In the genomic region with DNA sequence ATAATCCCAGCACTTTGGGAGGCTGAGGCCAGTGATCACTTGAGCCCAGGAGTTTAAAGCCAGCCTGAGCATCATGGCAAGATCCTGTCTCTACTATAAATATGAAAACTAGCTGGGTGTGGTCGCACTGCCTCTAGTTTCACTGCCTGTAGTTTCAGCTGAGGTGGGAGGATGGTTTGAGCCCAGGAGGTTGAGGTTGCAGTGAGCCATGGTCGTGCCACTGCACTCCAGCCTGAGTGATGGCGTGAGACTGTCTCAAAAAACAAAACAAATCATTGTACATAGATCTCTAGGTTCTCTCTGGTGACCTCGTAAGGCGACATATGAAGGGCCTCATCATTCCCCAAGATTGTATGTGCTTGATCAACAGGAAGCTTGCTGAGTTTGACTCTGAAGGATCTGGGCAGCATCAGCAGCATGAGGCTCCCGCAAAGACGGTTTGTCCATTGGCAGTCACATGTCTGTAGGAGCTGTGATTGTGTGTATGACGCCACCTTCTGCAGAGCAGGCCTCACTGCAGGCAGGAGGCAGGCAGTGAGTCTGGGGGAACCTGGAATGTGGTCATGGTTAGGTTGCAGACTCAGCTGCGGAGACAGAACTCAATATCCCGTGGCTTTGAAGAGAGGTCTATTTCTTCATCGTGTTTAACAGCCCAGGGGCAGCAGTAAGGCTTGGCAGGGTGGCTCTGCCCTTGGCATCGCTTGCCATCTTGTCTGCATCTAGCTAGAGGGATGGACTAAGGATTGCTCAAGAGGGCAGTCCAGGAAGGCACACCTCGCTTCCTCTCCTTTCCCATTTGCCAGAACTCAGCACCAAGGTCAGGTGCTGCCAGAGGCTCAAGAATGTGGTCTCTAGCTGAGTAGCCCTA, we compare ENCODE assay signal across 9 cellular contexts. TPM values are rescaled to one million over a fixed set of nuclear protein-coding genes. Genes with fewer than 3 reads are reported as not detected.
DNase-seq lines count a peak whose midpoint lies in the region; ATAC-seq, FAIRE-seq and TF ChIP-seq lines count a peak whose summit lies in the region.
"Had no signal": no experiment of that assay in that cellular context is flagged by ENCODE, and none has a peak within 500 bp of the region (broad histone marks: within the 10 kb centered on the region; RNA-seq: fewer than 3 reads in every experiment).

No MANE protein-coding gene starts in this region.

- peaks cover 5% of the 10 kb centered on the region for H3K27me3 Mint-ChIP-seq in GM23338 (ENCODE audit: insufficient read depth, low read depth, poor library complexity)
- no peaks in the 10 kb centered on the region for H3K27me3 Mint-ChIP-seq in endodermal cell (ENCODE audit: insufficient read depth)
- no peaks in the 10 kb centered on the region for H3K27me3 Mint-ChIP-seq in nephron (ENCODE audit: low read depth)
- peaks cover 0 to 1% of the 10 kb centered on the region in 2 donors for H3K27me3 Mint-ChIP-seq in CD8-positive, alpha-beta memory T cell

- peak; percentile 98 for ATAC-seq in GM23338
- ATAC-seq in GM21723 (IDR thresholded peaks at IDR 0.05; ENCODE audit: unreplicated experiment) = no peak

- peaks cover 6% of the 10 kb centered on the region for H4K20me1 ChIP-seq in GM23338 (replicated peaks; ENCODE audit: insufficient read depth)

- H3K4me1 Mint-ChIP-seq in GM23338 = peaks cover 3% of the 10 kb centered on the region
- peaks cover 1% of the 10 kb centered on the region for H3K4me1 Mint-ChIP-seq in endodermal cell
- no peaks in the 10 kb centered on the region for H3K4me1 Mint-ChIP-seq in nephron
- no peaks in the 10 kb centered on the region for H3K4me1 Mint-ChIP-seq in CD8-positive, alpha-beta memory T cell

- H3K9me3 ChIP-seq in endodermal cell (ENCODE audit: control insufficient read depth, low read length) = no peaks in the 10 kb centered on the region
- no peaks in the 10 kb centered on the region for H3K9me3 ChIP-seq in CD8-positive, alpha-beta memory T cell (ENCODE audit: low read length)

- H3K4me3 Mint-ChIP-seq in GM23338 (no peak overlapping the region), endodermal cell (no peak overlapping the region), nephron (no peak overlapping the region)
- no peak overlapping the region for H3K4me3 Mint-ChIP-seq in CD8-positive, alpha-beta memory T cell

- H3K79me2 ChIP-seq in GM23338 (replicated peaks; ENCODE audit: insufficient read depth) = no peaks in the 10 kb centered on the region

- H3K27ac Mint-ChIP-seq in GM23338 (no peak overlapping the region), endodermal cell (peak overlapping the region; percentile 31), nephron (peak overlapping the region; percentile 22 to 58 (median 43))
- peak overlapping the region in 2 of 8 donors; percentile 40 to 71 for H3K27ac Mint-ChIP-seq in CD8-positive, alpha-beta memory T cell

- H2AFZ ChIP-seq in GM23338 = no peak overlapping the region

- TF ChIP-seq CTCF in GM23338 (conservative IDR thresholded peaks at IDR 0.05; ENCODE audit: low read depth in 2 of 2) (peak; percentile 76 to 94), endodermal cell (conservative IDR thresholded peaks at IDR 0.05) (peak; percentile 81), nephron (IDR thresholded peaks at IDR 0.05; ENCODE audit: unreplicated experiment in 3 of 3) (peak; percentile 36 to 50 (median 40))

- H3K36me3 ChIP-seq in GM23338 (ENCODE audit: insufficient read depth) = peaks cover 34% of the 10 kb centered on the region
- peaks cover 52% of the 10 kb centered on the region for H3K36me3 ChIP-seq in endodermal cell (ENCODE audit: control insufficient read depth, insufficient read depth, low read length)
- H3K36me3 ChIP-seq in CD8-positive, alpha-beta memory T cell (ENCODE audit: insufficient read depth, low read length) = peaks cover 29% of the 10 kb centered on the region

- CTCF ChIA-PET in CD8-positive, alpha-beta memory T cell (lab: Charles Lee) = no interaction called here

- H3K9ac ChIP-seq in endodermal cell (ENCODE audit: extremely low read depth, low read length, poor library complexity, severe bottlenecking) = no peak overlapping the region

- H3K36me3 Mint-ChIP-seq in GM23338 (ENCODE audit: low read depth) = peaks cover 48% of the 10 kb centered on the region
- peaks cover 36% of the 10 kb centered on the region for H3K36me3 Mint-ChIP-seq in endodermal cell (ENCODE audit: low read depth)
- H3K36me3 Mint-ChIP-seq in nephron (ENCODE audit: low read depth) = peaks cover 40% of the 10 kb centered on the region
- H3K36me3 Mint-ChIP-seq in CD8-positive, alpha-beta memory T cell = peaks cover 6 to 59% (median 27%) of the 10 kb centered on the region in 3 donors

- FAIRE-seq in RCC 7860 (lab: Jason Lieb, UNC) = no peak

- H3K4me2 ChIP-seq in GM23338 = no peak overlapping the region

- POLR2A ChIA-PET in CD8-positive, alpha-beta memory T cell (lab: Charles Lee) = no interaction called here

- 83 to 86% methylated on average over 11 to 13 of the region's 13 CpGs for WGBS in endodermal cell (ENCODE audit: insufficient coverage in 1 of 2, insufficient read length in 1 of 2), 2 experiments

- 0 out of 2 replicates have a peak overlapping the region, but pooled peaks have one; percentile 58 for H3K27ac ChIP-seq in GM23338 (ENCODE audit: low read depth)
- no peak overlapping the region for H3K27ac ChIP-seq in endodermal cell (ENCODE audit: low read depth, low read length)
- no peak overlapping the region for H3K27ac ChIP-seq in CD8-positive, alpha-beta memory T cell (ENCODE audit: low read depth, low read length)
- H3K27ac ChIP-seq: skin epidermis had no signal

- DNase-seq in COLO668 (lab: John Stamatoyannopoulos, UW; ENCODE audit: unreplicated experiment) = peak; percentile 58
- DNase-seq in GM23338 (ENCODE audit: low spot score) = peak; percentile 86
- peak; percentile 20 for DNase-seq in RCC 7860 (ENCODE audit: low spot score)
- DNase-seq in endodermal cell = peak; percentile 90
- no peak for DNase-seq in CD8-positive, alpha-beta memory T cell
- DNase-seq in activated effector memory CD4-positive, alpha-beta T cell treated with Interleukin-2 at 50 U/mL for 16 hours = no peak

- H3K27me3 ChIP-seq in GM23338 (ENCODE audit: insufficient read depth) (no peaks in the 10 kb centered on the region), endodermal cell (ENCODE audit: control insufficient read depth, insufficient read depth, low read length, poor library complexity, severe bottlenecking) (no peaks in the 10 kb centered on the region)
- no peaks in the 10 kb centered on the region for H3K27me3 ChIP-seq in CD8-positive, alpha-beta memory T cell (ENCODE audit: insufficient read depth, low read length, poor library complexity, severe bottlenecking)

- H3K4me1 ChIP-seq in GM23338 (ENCODE audit: insufficient read depth) = no peaks in the 10 kb centered on the region
- no peaks in the 10 kb centered on the region for H3K4me1 ChIP-seq in endodermal cell (ENCODE audit: control insufficient read depth, insufficient read depth, low read length)
- H3K4me1 ChIP-seq in CD8-positive, alpha-beta memory T cell (ENCODE audit: insufficient read depth, low read length) = no peaks in the 10 kb centered on the region

- H3K9me3 Mint-ChIP-seq in GM23338 = no peaks in the 10 kb centered on the region
- H3K9me3 Mint-ChIP-seq in endodermal cell = no peaks in the 10 kb centered on the region
- H3K9me3 Mint-ChIP-seq in nephron = no peaks in the 10 kb centered on the region
- H3K9me3 Mint-ChIP-seq in CD8-positive, alpha-beta memory T cell = no peaks in the 10 kb centered on the region

- H3K9me2 ChIP-seq in GM23338 (ENCODE audit: insufficient read depth) = no peaks in the 10 kb centered on the region

- no peak overlapping the region for H3K4me3 ChIP-seq in GM23338
- H3K4me3 ChIP-seq in endodermal cell (ENCODE audit: low read length) = no peak overlapping the region
- H3K4me3 ChIP-seq in CD8-positive, alpha-beta memory T cell (ENCODE audit: low read length) = no peak overlapping the region
- H3K4me3 ChIP-seq: skin epidermis had no signal

- 0 out of 2 replicates have a peak, but pooled peaks cover 7% of the 10 kb centered on the region for H3F3A ChIP-seq in GM23338 (replicated peaks; ENCODE audit: low read depth)

TF ChIP-seq in GM23338, 12 proteins besides CTCF, POLR2A, EP300 and RAD21 (continues in another document):
- TF ChIP-seq EZH2 (IDR thresholded peaks at IDR 0.05; ENCODE audit: low read depth, unreplicated experiment) (no peak), ZNF331 (CRISPR knock-in tag; IDR thresholded peaks at IDR 0.05; ENCODE audit: low read depth) (no peak), CREB1 (CRISPR knock-in tag; IDR thresholded peaks at IDR 0.05; ENCODE audit: low read depth) (peak; percentile 50; the same call in 1 of the 2 replicates)

RNA-seq across cellular contexts. Expression of gene ATP5PO, which starts 13.9 kb away (rescaled TPM):
- 236 and 244 TPM in 2 replicates for total RNA-seq in GM23338 (2014; rRNA removed; shearing (Covaris generic))
- 437 and 522 TPM in 2 replicates for polyA plus RNA-seq in GM23338 (2016; fragmentation: Nextera tagmentation; extraction: Ambion mirVana)
- 100 to 1,000 TPM; 223 to 252 TPM for total RNA-seq in endodermal cell
- polyA plus RNA-seq in endodermal cell (2013, experiment 1 of 2) = 337 TPM
- 295 TPM for polyA plus RNA-seq in endodermal cell (2013, experiment 2 of 2)
- 100 to 1,000 TPM; 183 to 194 TPM for total RNA-seq in CD8-positive, alpha-beta memory T cell
- polyA plus RNA-seq in CD8-positive, alpha-beta memory T cell = 316 TPM

Comparison
In these comparisons a context has a peak if more than half of its experiments do, and no peak if none do; other contexts are left out.
1. DNase-seq: peak in COLO668 (single experiment), GM23338 (single experiment), RCC 7860 (single experiment) and endodermal cell (single experiment); none in CD8-positive, alpha-beta memory T cell (0 of 5) and activated effector memory CD4-positive, alpha-beta T cell treated with Interleukin-2 at 50 U/mL for 16 hours (single experiment).
2. Peak in every context shown above with its lines, with median percentiles within 50 percentile points of each other: CTCF ChIP-seq.